ENCODE assay signal across 8 cellular contexts in the genomic region with DNA sequence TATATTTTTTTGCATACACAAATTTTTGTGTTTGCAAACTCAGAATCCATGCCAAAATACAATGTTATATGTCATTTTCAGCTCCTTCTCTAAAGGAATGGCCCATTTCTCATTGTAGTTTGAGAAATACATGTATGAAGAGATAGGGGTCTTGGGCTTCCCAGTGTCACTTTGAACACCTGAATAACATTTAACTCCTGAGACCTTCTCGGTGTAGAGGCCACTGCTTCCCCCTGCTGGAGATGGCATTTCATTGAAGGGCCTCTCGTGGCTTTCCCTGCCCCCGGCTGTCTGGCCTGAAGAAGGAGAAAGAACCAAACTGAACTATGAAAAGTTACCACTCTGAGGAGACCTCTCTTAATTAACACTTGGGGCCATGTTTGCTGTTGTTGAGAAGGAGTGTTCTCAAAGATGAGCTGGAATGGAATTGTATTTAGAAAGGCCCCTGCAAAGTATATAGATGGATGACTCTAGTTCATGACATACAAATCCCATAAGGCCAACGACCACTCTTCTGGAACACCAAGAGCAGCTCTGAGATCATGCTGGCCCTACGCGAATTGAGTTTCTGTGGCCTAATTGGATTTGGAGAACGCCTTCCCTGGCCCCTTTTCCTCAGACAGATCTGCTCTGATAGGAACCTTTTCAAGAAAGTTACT.
DNase-seq lines count a peak whose midpoint lies in the region; ATAC-seq and TF ChIP-seq lines count a peak whose summit lies in the region.

No MANE protein-coding gene starts in this region.

- H3K4me3 Mint-ChIP-seq in activated naive CD8-positive, alpha-beta T cell treated with anti-CD3 and anti-CD28 coated beads, Interleukin-2, amount 50 U/mL, for 24 hours: no peak overlapping the region

- no peak overlapping the region for H2AFZ ChIP-seq in DND-41 (ENCODE audit: low read depth, low read length)

- ATAC-seq in DND-41 (ENCODE audit: insufficient read depth, low read depth) (peak; percentile 76), HG03354 (IDR thresholded peaks at IDR 0.05; ENCODE audit: poor library complexity, severe bottlenecking, unreplicated experiment) (peak; percentile 57), HG03045 (IDR thresholded peaks at IDR 0.05; ENCODE audit: unreplicated experiment) (no peak)
- ATAC-seq in activated naive CD8-positive, alpha-beta T cell treated with anti-CD3 and anti-CD28 coated beads, Interleukin-2, amount 50 U/mL, for 24 hours: peak; percentile 63

- H3K27ac Mint-ChIP-seq in activated naive CD8-positive, alpha-beta T cell treated with anti-CD3 and anti-CD28 coated beads, Interleukin-2, amount 50 U/mL, for 24 hours: no peak overlapping the region

- no peaks in the 10 kb centered on the region for H3K4me1 ChIP-seq in DND-41 (ENCODE audit: insufficient read depth, low read length)

- no peaks in the 10 kb centered on the region for H3K9me3 ChIP-seq in DND-41 (ENCODE audit: insufficient read depth, low read length, severe bottlenecking)

- peaks cover 47% of the 10 kb centered on the region for H3K36me3 Mint-ChIP-seq in activated naive CD8-positive, alpha-beta T cell treated with anti-CD3 and anti-CD28 coated beads, Interleukin-2, amount 50 U/mL, for 24 hours (ENCODE audit: low read depth)

- no peaks in the 10 kb centered on the region for H3K27me3 Mint-ChIP-seq in activated naive CD8-positive, alpha-beta T cell treated with anti-CD3 and anti-CD28 coated beads, Interleukin-2, amount 50 U/mL, for 24 hours

- no peaks in the 10 kb centered on the region for H3K27me3 ChIP-seq in DND-41 (ENCODE audit: insufficient read depth, low read length, poor library complexity)

- peaks cover 85% of the 10 kb centered on the region for H3K36me3 ChIP-seq in DND-41 (ENCODE audit: insufficient read depth, low read length)

- H3K4me3 ChIP-seq in DND-41 (ENCODE audit: low read depth in 1 of 2, low read length in 2 of 2): no peak overlapping the region

- peaks cover 5% of the 10 kb centered on the region for H3K79me2 ChIP-seq in DND-41 (ENCODE audit: insufficient read depth, low read length)

- DNase-seq in DND-41: peak; percentile 56
- peak; percentile 33 for DNase-seq in SHP77 treated with DMSO at 0.1 percent for 48 hours (lab: John Stamatoyannopoulos, UW)
- DNase-seq in activated naive CD8-positive, alpha-beta T cell treated with anti-CD3 and anti-CD28 coated beads, Interleukin-2, amount 50 U/mL, for 24 hours: peak; percentile 60
- DNase-seq in iPS DF 19.7 (ENCODE audit: low read depth, low spot score): peak; percentile 40
- peak; percentile 45 to 51 for DNase-seq in stimulated activated CD4-positive, alpha-beta T cell treated with anti-CD3 and anti-CD28 coated beads, Interleukin-2, amount 100 ng/mL, for 24 hours
- DNase-seq in retina: no peak

- H4K20me1 ChIP-seq in DND-41 (ENCODE audit: insufficient read depth, low read length): peaks cover 12% of the 10 kb centered on the region

- H3K27ac ChIP-seq in DND-41 (ENCODE audit: low read length): no peak overlapping the region

- no peaks in the 10 kb centered on the region for H3K9me3 Mint-ChIP-seq in activated naive CD8-positive, alpha-beta T cell treated with anti-CD3 and anti-CD28 coated beads, Interleukin-2, amount 50 U/mL, for 24 hours

- H3K9ac ChIP-seq in DND-41 (ENCODE audit: low read depth, low read length): no peak overlapping the region

- no peak overlapping the region for H3K4me2 ChIP-seq in DND-41 (ENCODE audit: insufficient read depth, low read length)

- peak; percentile 63 for TF ChIP-seq CTCF in DND-41 (IDR thresholded peaks at IDR 0.05; ENCODE audit: borderline replicate concordance, extremely low read depth, low read length, poor library complexity, severe bottlenecking)

- H3K4me1 Mint-ChIP-seq in activated naive CD8-positive, alpha-beta T cell treated with anti-CD3 and anti-CD28 coated beads, Interleukin-2, amount 50 U/mL, for 24 hours: peaks cover 13% of the 10 kb centered on the region
